ENCODE assay signal across 15 cellular contexts in genomic region chr6:137227872-137228302, GRCh38. TPM values are rescaled to one million over a fixed set of nuclear protein-coding genes. Genes with fewer than 3 reads are reported as not detected.
DNase-seq lines count a peak whose midpoint lies in the region; ATAC-seq and TF ChIP-seq lines count a peak whose summit lies in the region.
"Had no signal": no experiment of that assay in that cellular context is flagged by ENCODE, and none has a peak within 500 bp of the region (broad histone marks: within the 10 kb centered on the region; RNA-seq: fewer than 3 reads in every experiment).

No MANE protein-coding gene starts in this region.

- H3K9me2 ChIP-seq in OCI-LY7 (ENCODE audit: insufficient read depth, low read length), result no peaks in the 10 kb centered on the region

- no TSS peak for BruUV-seq in OCI-LY7 (replicated peaks; lab: Mats Ljungman, UMichigan)

- no peaks in the 10 kb centered on the region for H3K9me3 Mint-ChIP-seq in stimulated activated memory B cell treated with anti-CD40 and anti-IgM and Interleukin-4, amounts not matched to agents 10 μg/mL and 1 μg/mL and 100 μg/mL, for 72 hours
- H3K9me3 Mint-ChIP-seq in T-cell, result no peaks in the 10 kb centered on the region

- H3K4me3 ChIP-seq in OCI-LY7 (ENCODE audit: low read depth, low read length, poor library complexity, severe bottlenecking), result no peak overlapping the region
- H3K4me3 ChIP-seq: lung, SJCRH30 had no signal

- CTCF ChIA-PET in OCI-LY7 (lab: Charles Lee; ENCODE audit: unreplicated experiment) (no interaction called here), T-cell (lab: Charles Lee) (interaction anchor here in 1 of 2 donors (0.5 to 1.0 kb wide), 2 partner anchors 11 to 87 kb away, joined by 3 to 4 read pairs; no protein-coding TSS in a partner anchor)

- H3K4me2 ChIP-seq in OCI-LY7 (ENCODE audit: low read length), result peak overlapping the region; percentile 7; the same call in 1 of the 2 replicates

- POLR2A ChIA-PET in OCI-LY7 (lab: Charles Lee), result interaction anchor here (0.6 to 1.0 kb wide), 6 partner anchors 9 to 725 kb away, joined by 3 to 7 read pairs (median 3); no protein-coding TSS in a partner anchor
- POLR2A ChIA-PET in T-cell (lab: Charles Lee), result interaction anchor here in 1 of 2 donors (0.6 kb wide), 2 partner anchors 10 to 22 kb away, joined by 3 read pairs; no protein-coding TSS in a partner anchor

- H3K79me2 ChIP-seq in OCI-LY7 (ENCODE audit: insufficient read depth, low read depth, low read length), result no peaks in the 10 kb centered on the region

- peak overlapping the region; percentile 2 for H3K4me3 Mint-ChIP-seq in stimulated activated memory B cell treated with anti-CD40 and anti-IgM and Interleukin-4, amounts not matched to agents 10 μg/mL and 1 μg/mL and 100 μg/mL, for 72 hours
- H3K4me3 Mint-ChIP-seq in T-cell, result no peak overlapping the region
- H3K4me3 Mint-ChIP-seq: brain had no signal

- TF ChIP-seq CTCF in OCI-LY7 (conservative IDR thresholded peaks at IDR 0.05; ENCODE audit: low read length), result no peak

- peaks cover 81% of the 10 kb centered on the region for H3K4me1 Mint-ChIP-seq in stimulated activated memory B cell treated with anti-CD40 and anti-IgM and Interleukin-4, amounts not matched to agents 10 μg/mL and 1 μg/mL and 100 μg/mL, for 72 hours
- H3K4me1 Mint-ChIP-seq in T-cell, result peaks cover 49 to 79% (median 71%) of the 10 kb centered on the region in 3 donors
- H3K4me1 Mint-ChIP-seq: brain had no signal

- ATAC-seq in GM18909 (IDR thresholded peaks at IDR 0.05; ENCODE audit: poor library complexity, unreplicated experiment) (peak; percentile 65), HG02588 (IDR thresholded peaks at IDR 0.05; ENCODE audit: unreplicated experiment) (peak; percentile 58), T-cell (replicated peaks in 1 of 4) (no peak), HG02763 (IDR thresholded peaks at IDR 0.05; ENCODE audit: unreplicated experiment) (no peak)
- peak; percentile 71 for ATAC-seq in stimulated activated memory B cell treated with anti-CD40 and anti-IgM and Interleukin-4, amounts not matched to agents 10 μg/mL and 1 μg/mL and 100 μg/mL, for 72 hours

- DNase-seq in OCI-LY7 (ENCODE audit: low spot score) (no peak), T-cell (no peak), AG20443 (ENCODE audit: low spot score) (no peak), NCI-H526 (lab: John Stamatoyannopoulos, UW) (no peak)
- DNase-seq: foreskin fibroblast, NCI-H2107, SJCRH30 had no signal

- H3K27ac ChIP-seq in OCI-LY7 (ENCODE audit: low read depth, low read length, poor library complexity, severe bottlenecking), result no peak overlapping the region
- H3K27ac ChIP-seq: SJCRH30 had no signal

- intact Hi-C loops in OCI-LY7 (cut with micrococcal nuclease; ENCODE audit: unreplicated experiment), result no loop called here

- peaks cover 3% of the 10 kb centered on the region; the same call in 1 of the 2 replicates for H3K36me3 ChIP-seq in OCI-LY7 (ENCODE audit: insufficient read depth, low read length)
- H3K36me3 ChIP-seq: SJCRH30 had no signal

- H3K4me1 ChIP-seq in OCI-LY7 (ENCODE audit: insufficient read depth, low read length, poor library complexity, severe bottlenecking), result peaks cover 80% of the 10 kb centered on the region
- H3K4me1 ChIP-seq: SJCRH30 had no signal

- H3K36me3 Mint-ChIP-seq in stimulated activated memory B cell treated with anti-CD40 and anti-IgM and Interleukin-4, amounts not matched to agents 10 μg/mL and 1 μg/mL and 100 μg/mL, for 72 hours, result no peaks in the 10 kb centered on the region
- no peaks in the 10 kb centered on the region for H3K36me3 Mint-ChIP-seq in T-cell
- H3K36me3 Mint-ChIP-seq: brain had no signal

- 0 out of 2 replicates have a peak, but pooled peaks cover 6% of the 10 kb centered on the region for H3K9me3 ChIP-seq in OCI-LY7 (ENCODE audit: low read length)
- H3K9me3 ChIP-seq: SJCRH30 had no signal

- no peaks in the 10 kb centered on the region for H3K27me3 Mint-ChIP-seq in stimulated activated memory B cell treated with anti-CD40 and anti-IgM and Interleukin-4, amounts not matched to agents 10 μg/mL and 1 μg/mL and 100 μg/mL, for 72 hours
- no peaks in the 10 kb centered on the region for H3K27me3 Mint-ChIP-seq in T-cell

- peak overlapping the region; percentile 78 for H3K27ac Mint-ChIP-seq in stimulated activated memory B cell treated with anti-CD40 and anti-IgM and Interleukin-4, amounts not matched to agents 10 μg/mL and 1 μg/mL and 100 μg/mL, for 72 hours
- peak overlapping the region in 1 of 2 donors; percentile 25 for H3K27ac Mint-ChIP-seq in T-cell

- no peaks in the 10 kb centered on the region for H4K20me1 ChIP-seq in OCI-LY7 (ENCODE audit: insufficient read depth, low read length)

- peak overlapping the region; percentile 80 for H2AFZ ChIP-seq in OCI-LY7 (ENCODE audit: low read length)

RNA-seq across cellular contexts. Expression of gene IFNGR1, which starts 8.7 kb away (rescaled TPM):
- 23.2 and 25.6 TPM in 2 replicates for total RNA-seq in OCI-LY7 (2014; rRNA removed; shearing (Covaris generic))
- total RNA-seq in OCI-LY7 (2022) (22.8 and 23.6 TPM in 2 replicates), T-cell (10 to 100 TPM; 23.6 to 42.4 (median 28.5) TPM)

RNA-seq across cellular contexts. Expression of gene IL22RA2, which starts 54.4 kb away (rescaled TPM):
- total RNA-seq in OCI-LY7 (2014; rRNA removed; shearing (Covaris generic)), result not detected in 2 replicates
- total RNA-seq in OCI-LY7 (2022), result not detected in 2 replicates
- total RNA-seq in T-cell, result not detected
- total RNA-seq: activated CD8-positive, alpha-beta memory T cell treated with anti-CD3 and anti-CD28 coated beads for 36 hours; HT-29; SJCRH30 had no signal

Comparison
In these comparisons a context has a peak if more than half of its experiments do, and no peak if none do; other contexts are left out.
1. ATAC-seq: peak in GM18909 (single experiment), HG02588 (single experiment) and stimulated activated memory B cell treated with anti-CD40 and anti-IgM and Interleukin-4, amounts not matched to agents 10 μg/mL and 1 μg/mL and 100 μg/mL, for 72 hours (single experiment); none in T-cell (0 of 4) and HG02763 (single experiment).